ENCODE assay signal across 19 cellular contexts in genomic region chr10:104143829-104144228, GRCh38. TPM values are rescaled to one million over a fixed set of nuclear protein-coding genes. Genes with fewer than 3 reads are reported as not detected.
DNase-seq lines count a peak whose midpoint lies in the region; ATAC-seq and TF ChIP-seq lines count a peak whose summit lies in the region.
"Had no signal": no experiment of that assay in that cellular context is flagged by ENCODE, and none has a peak within 500 bp of the region (broad histone marks: within the 10 kb centered on the region; RNA-seq: fewer than 3 reads in every experiment).

No MANE protein-coding gene starts in this region.

- TF ChIP-seq CTCF in HEK293 (tag by site-specific recombination; IDR thresholded peaks at IDR 0.05) = no peak
- no peak for TF ChIP-seq CTCF in OCI-LY7 (conservative IDR thresholded peaks at IDR 0.05; ENCODE audit: low read length)

- H3K9me3 ChIP-seq in HEK293 (ENCODE audit: control insufficient read depth, insufficient read depth, low read depth, low read length) = no peaks in the 10 kb centered on the region
- H3K9me3 ChIP-seq in OCI-LY7 (ENCODE audit: low read length) = no peaks in the 10 kb centered on the region
- H3K9me3 ChIP-seq: BLaER1 had no signal

- no peak overlapping the region for H3K27ac Mint-ChIP-seq in memory B cell
- H3K27ac Mint-ChIP-seq: CD4-positive, alpha-beta memory T cell; GM23338 had no signal

- CTCF ChIA-PET in HEK293 (lab: Yijun Ruan, JAX) (no interaction called here), OCI-LY7 (lab: Charles Lee; ENCODE audit: unreplicated experiment) (no interaction called here)

- H3K4me1 ChIP-seq in HEK293 (ENCODE audit: control insufficient read depth, insufficient read depth, low read length) = peaks cover 9% of the 10 kb centered on the region; the same call in 1 of the 2 replicates
- peaks cover 5% of the 10 kb centered on the region for H3K4me1 ChIP-seq in OCI-LY7 (ENCODE audit: insufficient read depth, low read length, poor library complexity, severe bottlenecking)
- H3K4me1 ChIP-seq: BLaER1 had no signal

- H3K4me1 Mint-ChIP-seq in memory B cell = peaks cover 3% of the 10 kb centered on the region
- H3K4me1 Mint-ChIP-seq: CD4-positive, alpha-beta memory T cell had no signal

- no peak overlapping the region for H3K4me3 ChIP-seq in HEK293 (ENCODE audit: low read depth, low read length)
- H3K4me3 ChIP-seq in OCI-LY7 (ENCODE audit: low read depth, low read length, poor library complexity, severe bottlenecking) = no peak overlapping the region
- H3K4me3 ChIP-seq: BLaER1, GM23338 had no signal

- H3K4me2 ChIP-seq in OCI-LY7 (ENCODE audit: low read length) = no peak overlapping the region
- H3K4me2 ChIP-seq: BLaER1, GM23338 had no signal

- H3K4me3 Mint-ChIP-seq in memory B cell = no peak overlapping the region
- H3K4me3 Mint-ChIP-seq: CD14-positive monocyte; CD4-positive, alpha-beta memory T cell; GM23338 had no signal

- intact Hi-C loops in OCI-LY7 (cut with micrococcal nuclease; ENCODE audit: unreplicated experiment) = no loop called here

- POLR2A ChIA-PET in HEK293 (lab: Yijun Ruan, JAX) (no interaction called here), OCI-LY7 (lab: Charles Lee) (no interaction called here)

- ATAC-seq in memory B cell (ENCODE audit: low read depth) (peak; percentile 67), HG03025 (IDR thresholded peaks at IDR 0.05; ENCODE audit: low FRiP score, unreplicated experiment) (no peak)
- ATAC-seq: GM23338, HCT116, HepG2 had no signal

- H3K27ac ChIP-seq in HEK293 (ENCODE audit: extremely low read depth, low read depth, low read length) (no peak overlapping the region), OCI-LY7 (ENCODE audit: low read depth, low read length, poor library complexity, severe bottlenecking) (no peak overlapping the region), substantia nigra (ENCODE audit: low read depth, low read length, poor library complexity, severe bottlenecking) (peak overlapping the region; percentile 1)
- H3K27ac ChIP-seq: BLaER1 had no signal

- no peak overlapping the region for H2AFZ ChIP-seq in OCI-LY7 (ENCODE audit: low read length)

- no peaks in the 10 kb centered on the region for H3K9me2 ChIP-seq in OCI-LY7 (ENCODE audit: insufficient read depth, low read length)

- no peaks in the 10 kb centered on the region for H3K79me2 ChIP-seq in OCI-LY7 (ENCODE audit: insufficient read depth, low read depth, low read length)

- DNase-seq in OCI-LY7 (ENCODE audit: low spot score) (peak; percentile 12), memory B cell (ENCODE audit: low spot score in 2 of 2) (no peak), substantia nigra (lab: John Stamatoyannopoulos, UW) (no peak), NCI-H2196 (lab: John Stamatoyannopoulos, UW; ENCODE audit: unreplicated experiment) (no peak), HUDEP-2 (lab: John Stamatoyannopoulos, UW; ENCODE audit: unreplicated experiment in 76 of 76) (no peak)
- DNase-seq: 8988T; CD4-positive, alpha-beta memory T cell; DMS153; DMS79; GDM1; H7 had no signal

- BruUV-seq in OCI-LY7 (replicated peaks; lab: Mats Ljungman, UMichigan) = no TSS peak

- no peaks in the 10 kb centered on the region for H3K27me3 Mint-ChIP-seq in memory B cell

- no peaks in the 10 kb centered on the region for H3K36me3 Mint-ChIP-seq in memory B cell
- H3K36me3 Mint-ChIP-seq: CD14-positive monocyte; CD4-positive, alpha-beta memory T cell had no signal

- no peaks in the 10 kb centered on the region for H3K9me3 Mint-ChIP-seq in memory B cell
- H3K9me3 Mint-ChIP-seq: CD14-positive monocyte; CD4-positive, alpha-beta memory T cell; GM23338 had no signal

- H3K36me3 ChIP-seq in HEK293 (ENCODE audit: control insufficient read depth in 2 of 2, insufficient read depth in 1 of 2, low read length in 2 of 2) (no peaks in the 10 kb centered on the region), OCI-LY7 (ENCODE audit: insufficient read depth, low read length) (no peaks in the 10 kb centered on the region)
- H3K36me3 ChIP-seq: BLaER1 had no signal

- H4K20me1 ChIP-seq in OCI-LY7 (ENCODE audit: insufficient read depth, low read length) = no peaks in the 10 kb centered on the region
- H4K20me1 ChIP-seq: BLaER1 had no signal

TF ChIP-seq in HEK293, 187 proteins besides CTCF, POLR2A, EP300 and RAD21:
- no peak for TF ChIP-seq BCL11A (tag by site-specific recombination; IDR thresholded peaks at IDR 0.05; ENCODE audit: low read depth)
- TF ChIP-seq PRDM10 (tag by site-specific recombination; IDR thresholded peaks at IDR 0.05) = peak; percentile 43
- TF ChIP-seq PRDM4 (tag by site-specific recombination; IDR thresholded peaks at IDR 0.05) = no peak
- TF ChIP-seq ZNF138 (tag by site-specific recombination; IDR thresholded peaks at IDR 0.05; ENCODE audit: borderline replicate concordance) = no peak

RNA-seq across cellular contexts. Expression of gene SFR1, which starts 21.9 kb away (rescaled TPM):
- total RNA-seq in OCI-LY7 (2014; rRNA removed; shearing (Covaris generic)) = 6.9 and 14.8 TPM in 2 replicates
- total RNA-seq in OCI-LY7 (2022) = 13.9 and 18.0 TPM in 2 replicates

RNA-seq across cellular contexts. Expression of gene COL17A1, which starts 58.1 kb away (rescaled TPM):
- not detected in 2 replicates for total RNA-seq in OCI-LY7 (2014; rRNA removed; shearing (Covaris generic))
- total RNA-seq in OCI-LY7 (2022) = 0.15 and 0.17 TPM in 2 replicates
- total RNA-seq: A673; CD4-positive, alpha-beta memory T cell; HepG2 had no signal
